ENCODE assay signal across 8 cellular contexts in the genomic region with DNA sequence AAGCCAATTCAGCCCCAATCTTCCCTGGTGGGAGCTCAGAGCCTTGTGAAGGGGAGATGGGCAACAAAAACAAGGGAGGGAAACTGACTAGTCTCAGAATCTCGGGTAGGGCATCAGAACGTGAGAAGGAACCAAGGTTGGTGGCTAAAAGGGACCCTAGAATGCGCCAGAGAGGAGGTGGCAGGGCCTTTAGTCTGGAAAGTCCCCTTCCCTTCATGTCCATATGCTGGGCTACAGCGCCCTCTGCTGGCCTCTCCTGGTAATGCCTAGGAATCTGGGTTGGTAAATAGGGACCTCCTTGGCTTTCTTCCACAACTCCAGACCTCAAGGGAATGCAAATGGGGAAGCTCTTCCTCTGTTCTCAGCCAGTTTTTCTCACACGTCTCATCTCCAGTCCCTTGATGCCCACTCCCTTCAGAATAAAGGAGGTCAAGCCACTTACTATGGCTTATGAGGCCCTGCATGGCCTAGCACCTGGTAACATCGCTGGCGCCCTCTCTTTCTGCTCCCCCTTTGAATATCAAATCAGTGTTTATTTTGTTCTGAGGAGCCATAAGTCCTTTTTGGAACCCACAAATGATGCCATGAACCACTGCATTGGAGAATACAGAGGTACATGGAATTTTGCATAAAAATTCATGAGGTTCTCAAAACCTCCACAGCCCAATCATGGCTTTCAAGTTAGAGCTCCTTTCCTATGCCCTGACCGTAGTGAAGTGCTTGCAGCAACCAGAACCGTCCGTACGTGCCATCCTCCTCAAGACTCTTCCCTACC. TPM values are rescaled to one million over a fixed set of nuclear protein-coding genes. Genes with fewer than 3 reads are reported as not detected.
A peak's percentile ranks its signal among the peaks of the same experiment; 100 is the strongest.
DNase-seq lines count a peak whose midpoint lies in the region; ATAC-seq and TF ChIP-seq lines count a peak whose summit lies in the region.

No MANE protein-coding gene starts in this region.

- peak; percentile 88 for DNase-seq in ELR (ENCODE audit: low read depth)
- peak; percentile 79 for DNase-seq in HT1080 (ENCODE audit: low read depth)
- peak; percentile 44 to 59 for DNase-seq in NOMO-1 (lab: John Stamatoyannopoulos, UW; ENCODE audit: unreplicated experiment in 2 of 2)
- peak; percentile 82 to 86 for DNase-seq in activated CD8-positive, alpha-beta memory T cell treated with anti-CD3 and anti-CD28 coated beads for 4 hours (ENCODE audit: low read depth in 2 of 2)
- peak; percentile 87 to 98 for DNase-seq in mesothelial cell of epicardium (ENCODE audit: low spot score in 2 of 2, unreplicated experiment in 2 of 2)
- DNase-seq in stimulated activated CD8-positive, alpha-beta memory T cell treated with anti-CD3 and anti-CD28 coated beads, Interleukin-15, amount 100 ng/mL, for 4 hours (ENCODE audit: low read depth in 2 of 2), result peak; percentile 71 to 84

- ATAC-seq in HG03571 (IDR thresholded peaks at IDR 0.05; ENCODE audit: unreplicated experiment), result no peak

- H3K27me3 ChIP-seq in endocrine pancreas (ENCODE audit: control insufficient read depth, insufficient read depth, low read length), result no peaks in the 10 kb centered on the region

- peak; percentile 96 for TF ChIP-seq CTCF in mesothelial cell of epicardium (IDR thresholded peaks at IDR 0.05; ENCODE audit: unreplicated experiment)

- no peaks in the 10 kb centered on the region for H3K9me3 Mint-ChIP-seq in mesothelial cell of epicardium

- H3K27ac Mint-ChIP-seq in mesothelial cell of epicardium, result peak overlapping the region; percentile 99

- H3K4me3 Mint-ChIP-seq in mesothelial cell of epicardium, result peak overlapping the region; percentile 93

- no peaks in the 10 kb centered on the region for H3K4me1 ChIP-seq in endocrine pancreas (ENCODE audit: control insufficient read depth, insufficient read depth, low read length)

- no peaks in the 10 kb centered on the region for H3K27me3 Mint-ChIP-seq in mesothelial cell of epicardium (ENCODE audit: low read depth)

- peak overlapping the region; percentile 6 for H3K9ac ChIP-seq in endocrine pancreas (ENCODE audit: control insufficient read depth, insufficient read depth, low read length)

- H3K4me1 Mint-ChIP-seq in mesothelial cell of epicardium, result peaks cover 32% of the 10 kb centered on the region

- peaks cover 20% of the 10 kb centered on the region for H3K36me3 Mint-ChIP-seq in mesothelial cell of epicardium

- H3K9me3 ChIP-seq in endocrine pancreas (ENCODE audit: control insufficient read depth, low read length), result no peaks in the 10 kb centered on the region

- no peaks in the 10 kb centered on the region for H3K36me3 ChIP-seq in endocrine pancreas (ENCODE audit: control insufficient read depth, insufficient read depth, low read length)

- peak overlapping the region; percentile 89 for H3K4me3 ChIP-seq in endocrine pancreas (ENCODE audit: control insufficient read depth, insufficient read depth, low read length)

RNA-seq across cellular contexts. Expression of a gene that starts 1.3 kb away (rescaled TPM):
- 10.0 and 14.3 TPM in 2 replicates for total RNA-seq in HT1080 (2014; rRNA removed; shearing (Covaris generic))
- 13.5 and 14.1 TPM in 2 replicates for polyA plus RNA-seq in HT1080 (2015; cell fraction: cytosol; rRNA removed)
- 12.6 and 13.6 TPM in 2 replicates for polyA plus RNA-seq in HT1080 (2015; cell fraction: nucleus; rRNA removed)
- 40.5 to 41.9 TPM (median 40.6 TPM) in 3 replicates for total RNA-seq in mesothelial cell of epicardium

RNA-seq across cellular contexts. Expression of a gene that starts 44.5 kb away (rescaled TPM):
- total RNA-seq in HT1080 (2014; rRNA removed; shearing (Covaris generic)), result 160 and 187 TPM in 2 replicates
- 205 and 230 TPM in 2 replicates for polyA plus RNA-seq in HT1080 (2015; cell fraction: cytosol; rRNA removed)
- 171 and 172 TPM in 2 replicates for polyA plus RNA-seq in HT1080 (2015; cell fraction: nucleus; rRNA removed)
- 246 to 262 TPM (median 249 TPM) in 3 replicates for total RNA-seq in mesothelial cell of epicardium

RNA-seq across cellular contexts. Expression of a gene that starts 45.1 kb away (rescaled TPM):
- 17.4 and 59.9 TPM in 2 replicates for total RNA-seq in HT1080 (2014; rRNA removed; shearing (Covaris generic))
- 197 and 222 TPM in 2 replicates for polyA plus RNA-seq in HT1080 (2015; cell fraction: cytosol; rRNA removed)
- polyA plus RNA-seq in HT1080 (2015; cell fraction: nucleus; rRNA removed), result 96.5 and 97.2 TPM in 2 replicates
- total RNA-seq in mesothelial cell of epicardium, result 24.9 to 26.5 TPM (median 25.2 TPM) in 3 replicates

RNA-seq across cellular contexts. Expression of a gene that starts 55.3 kb away (rescaled TPM):
- total RNA-seq in HT1080 (2014; rRNA removed; shearing (Covaris generic)), result 6.1 and 9.4 TPM in 2 replicates
- 8.0 and 8.8 TPM in 2 replicates for polyA plus RNA-seq in HT1080 (2015; cell fraction: cytosol; rRNA removed)
- polyA plus RNA-seq in HT1080 (2015; cell fraction: nucleus; rRNA removed), result 4.5 and 6.0 TPM in 2 replicates
- total RNA-seq in mesothelial cell of epicardium, result 4.8 to 5.6 TPM (median 5.5 TPM) in 3 replicates
